ENCODE assay signal across 22 cellular contexts in genomic region chrX:133987188-133987587, GRCh38. TPM values are rescaled to one million over a fixed set of nuclear protein-coding genes. Genes with fewer than 3 reads are reported as not detected.
"Had no signal": no experiment of that assay in that cellular context is flagged by ENCODE, and none has a peak within 500 bp of the region (broad histone marks: within the 10 kb centered on the region; RNA-seq: fewer than 3 reads in every experiment).

No MANE protein-coding gene starts in this region.

- H3K9me3 ChIP-seq: heart right ventricle, sigmoid colon, suprapubic skin, thyroid gland, upper lobe of right lung, vagina had no signal

- H3K4me1 ChIP-seq: upper lobe of right lung, vagina had no signal

- H3K27ac Mint-ChIP-seq: immature natural killer cell; naive thymus-derived CD4-positive, alpha-beta T cell had no signal

- H3K9me3 Mint-ChIP-seq: immature natural killer cell had no signal

- DNase-seq: effector memory CD4-positive, alpha-beta T cell; heart right ventricle; hypothalamus; immature natural killer cell; left ventricle myocardium superior; mesenchymal stem cell; naive thymus-derived CD4-positive, alpha-beta T cell; occipital lobe; sigmoid colon; stimulated activated naive CD8-positive, alpha-beta T cell treated with anti-CD3 and anti-CD28 coated beads, Interleukin-15, Interleukin-2, amounts not matched to agents 100 U/mL and 50 U/mL, for 24 hours; thyroid gland; upper lobe of right lung had no signal

- H3K27ac ChIP-seq: heart right ventricle, sigmoid colon, skin epidermis, suprapubic skin, thyroid gland, upper lobe of right lung, vagina had no signal

- ATAC-seq: esophagus mucosa; heart right ventricle; left ventricle myocardium superior; naive thymus-derived CD4-positive, alpha-beta T cell; stimulated activated naive CD8-positive, alpha-beta T cell treated with anti-CD3 and anti-CD28 coated beads, Interleukin-15, Interleukin-2, amounts not matched to agents 100 U/mL and 50 U/mL, for 24 hours; upper lobe of right lung had no signal

- FAIRE-seq: endometrium, frontal cortex, keratinocyte had no signal

- H3K4me3 Mint-ChIP-seq: immature natural killer cell had no signal

- H3K36me3 ChIP-seq: heart right ventricle, sigmoid colon, suprapubic skin, thyroid gland, upper lobe of right lung, vagina had no signal

- H3K36me3 Mint-ChIP-seq: immature natural killer cell; naive thymus-derived CD4-positive, alpha-beta T cell had no signal

- H3K4me3 ChIP-seq: heart right ventricle, lung, sigmoid colon, skin epidermis, suprapubic skin, thyroid gland, upper lobe of right lung, vagina had no signal

- H3K27me3 ChIP-seq: upper lobe of right lung, vagina had no signal

RNA-seq across cellular contexts. Expression of gene GPC3, which starts 1.8 kb away (rescaled TPM):
- total RNA-seq: glomerular endothelial cell, pulmonary artery endothelial cell had no signal
- polyA plus RNA-seq: immature natural killer cell had no signal
